ENCODE assay signal across 8 cellular contexts in genomic region chr11:57712256-57713150, GRCh38.
DNase-seq lines count a peak whose midpoint lies in the region; ATAC-seq, FAIRE-seq and TF ChIP-seq lines count a peak whose summit lies in the region.

TSS of gene TMX2 (plus strand) at chr11:57712593. CDS start at chr11:57712619, 26 bp downstream.

- peak; percentile 95 for ATAC-seq in GM19035 (IDR thresholded peaks at IDR 0.05; ENCODE audit: unreplicated experiment)
- ATAC-seq in HG03354 (IDR thresholded peaks at IDR 0.05; ENCODE audit: poor library complexity, severe bottlenecking, unreplicated experiment) = peak; percentile 94
- ATAC-seq in activated CD4-positive, CD25-positive, alpha-beta regulatory T cell treated with anti-CD3 and anti-CD28 coated beads, Interleukin-2, amount 50 U/mL, for 24 hours = peak; percentile 95 to 96

- peak; percentile 99 for DNase-seq in AG09319 (ENCODE audit: extremely low read depth, low read depth)
- peak; percentile 100 for DNase-seq in NCI-H446 treated with DMSO at 0.1 percent for 48 hours (lab: John Stamatoyannopoulos, UW)
- DNase-seq in cerebellar cortex (ENCODE audit: low spot score) = peak; percentile 100
- DNase-seq in stimulated activated CD4-positive, alpha-beta T cell treated with anti-CD3 and anti-CD28 coated beads, Interleukin-12 subunit alpha, Interleukin-12 subunit beta, amount 100 ng/mL, for 4 hours = peak; percentile 85

- TF ChIP-seq CTCF in AG09319 (IDR thresholded peaks at IDR 0.05; ENCODE audit: low read depth, low read length) = no peak

- FAIRE-seq in islet of Langerhans (lab: Jason Lieb, UNC) = peak; percentile 100

Comparison
In these comparisons a context has a peak if more than half of its experiments do, and no peak if none do; other contexts are left out.
1. Peak in every context shown above with its lines: DNase-seq and ATAC-seq.